Comparison of ENCODE assay signal across 1 cellular context in genomic region chr15:63501256-63502089, GRCh38.
A peak's percentile ranks its signal among the peaks of the same experiment; 100 is the strongest.
TF ChIP-seq lines count a peak whose summit lies in the region.

No MANE protein-coding gene starts in this region.

TF ChIP-seq in HEK293, 187 proteins besides CTCF, POLR2A, EP300 and RAD21 (continued from another document):
- TF ChIP-seq ZNF211 (tag by site-specific recombination; IDR thresholded peaks at IDR 0.05; ENCODE audit: low read depth), result no peak
- peak; percentile 41; the same call in 1 of the 2 replicates for TF ChIP-seq PATZ1 (tag by site-specific recombination; IDR thresholded peaks at IDR 0.05)
- TF ChIP-seq ZNF433 (tag by site-specific recombination; IDR thresholded peaks at IDR 0.05; ENCODE audit: low read depth), result no peak
- peak; percentile 57; the same call in 1 of the 2 replicates for TF ChIP-seq ZBTB20 (tag by site-specific recombination; IDR thresholded peaks at IDR 0.05)
- no peak for TF ChIP-seq ZNF248 (tag by site-specific recombination; IDR thresholded peaks at IDR 0.05)
- no peak for TF ChIP-seq ZNF549 (tag by site-specific recombination; IDR thresholded peaks at IDR 0.05)
- no peak for TF ChIP-seq AEBP2 (tag by site-specific recombination; IDR thresholded peaks at IDR 0.05; ENCODE audit: borderline replicate concordance)
- TF ChIP-seq ZNF529 (tag by site-specific recombination; IDR thresholded peaks at IDR 0.05; ENCODE audit: insufficient replicate concordance), result no peak
- TF ChIP-seq KLF10 (tag by site-specific recombination; IDR thresholded peaks at IDR 0.05), result peak; percentile 37; the same call in 1 of the 2 replicates
- TF ChIP-seq SP7 (tag by site-specific recombination; IDR thresholded peaks at IDR 0.05), result peak; percentile 23; the same call in 1 of the 2 replicates
- TF ChIP-seq ZNF777 (tag by site-specific recombination; IDR thresholded peaks at IDR 0.05; ENCODE audit: borderline replicate concordance), result no peak
- TF ChIP-seq HIC1 (tag by site-specific recombination; IDR thresholded peaks at IDR 0.05), result no peak
- no peak for TF ChIP-seq ZNF544 (tag by site-specific recombination; IDR thresholded peaks at IDR 0.05)
- TF ChIP-seq OSR2 (tag by site-specific recombination; IDR thresholded peaks at IDR 0.05), result peak; percentile 83
- TF ChIP-seq ZBTB6 (tag by site-specific recombination; IDR thresholded peaks at IDR 0.05), result peak; percentile 69
- TF ChIP-seq ZNF837 (tag by site-specific recombination; IDR thresholded peaks at IDR 0.05), result no peak
- no peak for TF ChIP-seq ZNF391 (tag by site-specific recombination; IDR thresholded peaks at IDR 0.05; ENCODE audit: borderline replicate concordance, low read depth)
- TF ChIP-seq ZNF791 (tag by site-specific recombination; IDR thresholded peaks at IDR 0.05), result no peak
- TF ChIP-seq ZBTB44 (tag by site-specific recombination; IDR thresholded peaks at IDR 0.05), result no peak
